ENCODE assay signal across 16 cellular contexts in the genomic region with DNA sequence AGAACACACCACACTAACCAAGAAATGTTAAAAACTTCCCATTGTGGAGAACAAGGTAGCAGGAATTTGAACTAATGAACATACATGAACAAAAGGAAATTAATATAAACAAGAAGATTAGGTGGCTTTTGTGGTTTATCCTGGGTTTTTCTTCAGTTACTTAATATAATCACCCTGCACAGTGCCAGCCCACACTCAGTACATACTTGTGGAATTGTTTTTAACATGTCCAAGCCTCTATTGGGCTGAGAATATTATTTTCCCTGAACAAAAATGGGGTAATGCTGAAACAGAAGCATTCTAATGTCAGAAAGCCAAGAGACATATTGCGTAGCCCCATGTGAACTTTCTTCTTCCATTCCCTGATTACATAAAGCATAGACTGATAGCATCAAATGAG.
DNase-seq lines count a peak whose midpoint lies in the region; ATAC-seq and TF ChIP-seq lines count a peak whose summit lies in the region.
"Had no signal": no experiment of that assay in that cellular context is flagged by ENCODE, and none has a peak within 500 bp of the region (broad histone marks: within the 10 kb centered on the region; RNA-seq: fewer than 3 reads in every experiment).

No MANE protein-coding gene starts in this region.

- ATAC-seq in HG03460 (IDR thresholded peaks at IDR 0.05; ENCODE audit: unreplicated experiment): no peak
- ATAC-seq in HG03039 (IDR thresholded peaks at IDR 0.05; ENCODE audit: unreplicated experiment): no peak
- ATAC-seq: A549; CD8-positive, alpha-beta T cell; HCT116 had no signal

- peak; percentile 48 for DNase-seq in M059J (ENCODE audit: low read depth)
- DNase-seq in astrocyte of the cerebellum (ENCODE audit: low read depth): peak; percentile 33
- peak; percentile 21 for DNase-seq in fibroblast of gingiva (ENCODE audit: low read depth)
- peak; percentile 17 for DNase-seq in retinal pigment epithelial cell (ENCODE audit: low read depth)
- no peak for DNase-seq in NCI-H2227 treated with DMSO at 0.1 percent for 48 hours (lab: John Stamatoyannopoulos, UW)
- DNase-seq in substantia nigra (lab: John Stamatoyannopoulos, UW): no peak
- DNase-seq: CD8-positive, alpha-beta T cell; COR-L47; DMS153; DMS79 treated with DMSO at 0.1 percent for 48 hours; EL; IMR-90 had no signal

- H3K27ac ChIP-seq in substantia nigra (ENCODE audit: low read depth, low read length, poor library complexity, severe bottlenecking): no peak overlapping the region
- H3K27ac ChIP-seq: A549 had no signal

- no peak overlapping the region for H3K4me3 ChIP-seq in astrocyte of the cerebellum (ENCODE audit: low read depth, low read length)
- H3K4me3 ChIP-seq in retinal pigment epithelial cell (ENCODE audit: low read length): no peak overlapping the region
- H3K4me3 ChIP-seq: A549 had no signal

- in situ Hi-C loops in astrocyte of the cerebellum (cut with HindIII; ENCODE audit: low sequenced_read_pairs): no loop called here

- TF ChIP-seq CTCF in astrocyte of the cerebellum (IDR thresholded peaks at IDR 0.05; ENCODE audit: low read depth, low read length, missing control alignments) (no peak), retinal pigment epithelial cell (conservative IDR thresholded peaks at IDR 0.05; ENCODE audit: low read depth, low read length) (no peak)

Comparison
In these comparisons a context has a peak if more than half of its experiments do, and no peak if none do; other contexts are left out.
1. DNase-seq: peak in M059J (single experiment), astrocyte of the cerebellum (single experiment), fibroblast of gingiva (single experiment) and retinal pigment epithelial cell (single experiment); none in NCI-H2227 treated with DMSO at 0.1 percent for 48 hours (single experiment) and substantia nigra (0 of 49).